ENCODE assay signal across 18 cellular contexts in genomic region chr1:25046194-25046532, GRCh38.
DNase-seq lines count a peak whose midpoint lies in the region; ATAC-seq, FAIRE-seq and TF ChIP-seq lines count a peak whose summit lies in the region.
"Had no signal": no experiment of that assay in that cellular context is flagged by ENCODE, and none has a peak within 500 bp of the region (broad histone marks: within the 10 kb centered on the region; RNA-seq: fewer than 3 reads in every experiment).

No MANE protein-coding gene starts in this region.

- no peaks in the 10 kb centered on the region for H3K9me3 ChIP-seq in osteoblast (ENCODE audit: low read depth, low read length)
- H3K9me3 ChIP-seq in neural progenitor cell (ENCODE audit: low read depth) = no peaks in the 10 kb centered on the region
- H3K9me3 ChIP-seq: BE2C had no signal

- H3K27me3 ChIP-seq in bronchial epithelial cell (ENCODE audit: control insufficient read depth, insufficient read depth, low read length) (peaks cover 2% of the 10 kb centered on the region), osteoblast (ENCODE audit: insufficient read depth, low read length) (peaks cover 13% of the 10 kb centered on the region), neural progenitor cell (no peaks in the 10 kb centered on the region)
- H3K27me3 ChIP-seq: BE2C had no signal

- no peak overlapping the region for H3K27ac Mint-ChIP-seq in neural progenitor cell
- H3K27ac Mint-ChIP-seq: GM23338 had no signal

- H4K20me1 ChIP-seq in osteoblast (ENCODE audit: insufficient read depth, low read length) (no peaks in the 10 kb centered on the region), neural progenitor cell (ENCODE audit: low read depth) (no peaks in the 10 kb centered on the region)

- H3K27ac ChIP-seq in osteoblast (ENCODE audit: low read depth, low read length) (no peak overlapping the region), neural progenitor cell (no peak overlapping the region)
- H3K27ac ChIP-seq: C4-2B had no signal

- POLR2A ChIA-PET in GM10248 (lab: Yijun Ruan, JAX) = interaction anchor here (0.6 to 0.8 kb wide), 2 partner anchors 79 to 95 kb away, joined by 3 to 4 read pairs; no protein-coding TSS in a partner anchor

- peak; percentile 48 for DNase-seq in GM10248 (ENCODE audit: extremely low spot score)
- peak; percentile 50 for DNase-seq in GM20000 (ENCODE audit: low spot score)
- DNase-seq in bronchial epithelial cell (ENCODE audit: low read depth) = no peak
- peak; percentile 14 for DNase-seq in osteoblast (ENCODE audit: insufficient read length, low spot score, missing footprints)
- no peak for DNase-seq in AML-193 (lab: John Stamatoyannopoulos, UW)
- no peak for DNase-seq in SKM-1 treated with dmso at 0.1 percent for 144 hours (lab: John Stamatoyannopoulos, UW; ENCODE audit: unreplicated experiment)
- no peak for DNase-seq in neural progenitor cell (ENCODE audit: low spot score)
- DNase-seq: ACHN; BE2C; CD4-positive, alpha-beta memory T cell; DMS79; H7 had no signal

- H3K79me2 ChIP-seq in osteoblast (ENCODE audit: insufficient read depth, low read length) = no peaks in the 10 kb centered on the region
- no peaks in the 10 kb centered on the region for H3K79me2 ChIP-seq in neural progenitor cell (ENCODE audit: low read depth)

- FAIRE-seq in bronchial epithelial cell (lab: Jason Lieb, UNC) = peak; percentile 62
- FAIRE-seq: GM18507, HepG2, HTR-8/SVneo had no signal

- H3K4me3 Mint-ChIP-seq in neural progenitor cell = no peak overlapping the region
- H3K4me3 Mint-ChIP-seq: CD4-positive, alpha-beta memory T cell; GM23338 had no signal

- no peak overlapping the region for H3K4me3 ChIP-seq in bronchial epithelial cell (ENCODE audit: low read depth, low read length)
- H3K4me3 ChIP-seq in osteoblast (ENCODE audit: insufficient read depth, low read length) = no peak overlapping the region
- H3K4me3 ChIP-seq in neural progenitor cell = no peak overlapping the region
- H3K4me3 ChIP-seq: GM23338 had no signal

- no peaks in the 10 kb centered on the region for H3K36me3 Mint-ChIP-seq in neural progenitor cell
- H3K36me3 Mint-ChIP-seq: CD4-positive, alpha-beta memory T cell had no signal

- no peak for ATAC-seq in HG03520 (IDR thresholded peaks at IDR 0.05; ENCODE audit: unreplicated experiment)
- ATAC-seq: GM23338, HepG2 had no signal

- no peaks in the 10 kb centered on the region for H3F3A ChIP-seq in neural progenitor cell (ENCODE audit: low read depth)

- H3K4me2 ChIP-seq in osteoblast (ENCODE audit: insufficient read depth, low read length) = no peak overlapping the region
- no peak overlapping the region for H3K4me2 ChIP-seq in neural progenitor cell
- H3K4me2 ChIP-seq: GM23338 had no signal

- H2AFZ ChIP-seq in osteoblast (ENCODE audit: low read length) = no peak overlapping the region
- H2AFZ ChIP-seq in neural progenitor cell (replicated peaks) = no peak overlapping the region
- H2AFZ ChIP-seq: GM23338 had no signal

- H3K9ac ChIP-seq in neural progenitor cell = no peak overlapping the region

- TF ChIP-seq CTCF in GM10248 (IDR thresholded peaks at IDR 0.05; ENCODE audit: control extremely low read depth, extremely low read depth, low read depth, missing control alignments) (no peak), GM20000 (IDR thresholded peaks at IDR 0.05; ENCODE audit: extremely low read depth, missing control alignments) (no peak), bronchial epithelial cell (IDR thresholded peaks at IDR 0.05; ENCODE audit: insufficient read depth, low read length, severe bottlenecking) (no peak), osteoblast (IDR thresholded peaks at IDR 0.05; ENCODE audit: extremely low read depth, low read depth, low read length) (no peak), neural progenitor cell (IDR thresholded peaks at IDR 0.05) (no peak)

- CTCF ChIA-PET in GM10248 (lab: Yijun Ruan, JAX) = interaction anchor here (0.9 to 7.1 kb wide), 7 partner anchors 8 to 198 kb away, joined by 3 to 60 read pairs (median 4); no protein-coding TSS in a partner anchor

- peaks cover 6% of the 10 kb centered on the region for H3K4me1 Mint-ChIP-seq in neural progenitor cell
- H3K4me1 Mint-ChIP-seq: GM23338 had no signal

- peaks cover 13% of the 10 kb centered on the region for H3K27me3 Mint-ChIP-seq in neural progenitor cell (ENCODE audit: insufficient read depth, low read depth)

- no peaks in the 10 kb centered on the region for H3K9me3 Mint-ChIP-seq in neural progenitor cell
- H3K9me3 Mint-ChIP-seq: CD4-positive, alpha-beta memory T cell; GM23338 had no signal

- no peaks in the 10 kb centered on the region for H3K36me3 ChIP-seq in bronchial epithelial cell (ENCODE audit: control insufficient read depth, insufficient read depth, low read length)
- H3K36me3 ChIP-seq in osteoblast (ENCODE audit: insufficient read depth, low read length) = no peaks in the 10 kb centered on the region
- H3K36me3 ChIP-seq in neural progenitor cell = no peaks in the 10 kb centered on the region
- H3K36me3 ChIP-seq: BE2C had no signal

- H3K4me1 ChIP-seq in osteoblast (ENCODE audit: insufficient read depth, low read length) (no peaks in the 10 kb centered on the region), neural progenitor cell (no peaks in the 10 kb centered on the region)
- H3K4me1 ChIP-seq: BE2C had no signal

Comparison
In these comparisons a context has a peak if more than half of its experiments do, and no peak if none do; other contexts are left out.
1. DNase-seq: peak in GM10248 (single experiment), GM20000 (single experiment) and osteoblast (single experiment); none in bronchial epithelial cell (single experiment), AML-193 (0 of 2), SKM-1 treated with dmso at 0.1 percent for 144 hours (single experiment) and neural progenitor cell (single experiment).